ENCODE assay signal across 33 cellular contexts in the genomic region with DNA sequence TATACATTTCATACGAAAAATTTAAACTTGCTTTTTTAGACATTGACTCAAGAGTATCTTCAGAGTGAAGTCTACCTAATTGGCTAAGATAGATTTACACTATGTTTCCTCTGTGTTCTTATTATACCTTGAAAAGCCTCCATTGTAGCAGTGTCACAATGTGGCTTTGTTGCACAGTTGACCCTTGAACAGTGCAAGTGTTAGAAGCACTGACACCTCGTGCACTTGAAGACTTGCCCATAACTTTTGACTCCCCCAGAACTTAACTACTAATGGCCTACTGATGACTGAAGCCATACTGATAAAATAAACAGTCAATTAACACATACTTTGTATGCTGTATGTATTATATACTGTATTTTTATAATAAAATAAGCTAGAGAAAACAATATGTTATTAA.
"Had no signal": no experiment of that assay in that cellular context is flagged by ENCODE, and none has a peak within 500 bp of the region (broad histone marks: within the 10 kb centered on the region; RNA-seq: fewer than 3 reads in every experiment).

No MANE protein-coding gene starts in this region.

- ATAC-seq: activated naive CD8-positive, alpha-beta T cell treated with anti-CD3 and anti-CD28 coated beads, Interleukin-2, amount 50 U/mL, for 24 hours; activated T-cell treated with anti-CD3 and anti-CD28 coated beads, Interleukin-2, amount 50 U/mL, for 4 hours; PC-3; Right ventricle myocardium inferior had no signal

- H3K36me3 ChIP-seq: brain microvascular endothelial cell, Peyer's patch had no signal

- H3K9me3 ChIP-seq: Peyer's patch had no signal

- H3K27ac ChIP-seq: brain microvascular endothelial cell, Peyer's patch, RWPE1, VCaP had no signal

- H3K4me1 ChIP-seq: Peyer's patch had no signal

- H3K4me3 ChIP-seq: Peyer's patch had no signal

- DNase-seq: activated B cell treated with CpG ODN at 0.5 μM for 24 hours; activated CD4-positive, alpha-beta memory T cell treated with anti-CD3 and anti-CD28 coated beads for 36 hours; activated CD4-positive, alpha-beta T cell treated with anti-CD3 and anti-CD28 coated beads for 4 hours; activated CD4-positive, alpha-beta T cell treated with anti-CD3 and anti-CD28 coated beads, Interleukin-2, amount 50 U/mL, for 1 hour; activated CD4-positive, CD25-positive, alpha-beta regulatory T cell treated with anti-CD3 and anti-CD28 coated beads, Interleukin-2, amount 50 U/mL, for 72 hours; activated CD8-positive, alpha-beta memory T cell treated with anti-CD3 and anti-CD28 coated beads, Interleukin-2, amount 50 U/mL, for 4 hours; activated effector memory CD4-positive, alpha-beta T cell treated with Interleukin-2 at 50 U/mL for 16 hours; activated naive CD4-positive, alpha-beta T cell treated with anti-CD3 and anti-CD28 coated beads, Interleukin-2, amount 10 ng/mL, durations not matched to agents 7 days and 5 days; activated naive CD8-positive, alpha-beta T cell treated with anti-CD3 and anti-CD28 coated beads, Interleukin-2, amount 50 U/mL, for 24 hours; activated T-cell treated with anti-CD3 and anti-CD28 coated beads for 4 hours; activated T-cell treated with anti-CD3 and anti-CD28 coated beads, Interleukin-2, amount 50 U/mL, for 4 hours; anterior cingulate cortex; brain microvascular endothelial cell; central memory CD4-positive, alpha-beta T cell; KG1; MM.1S; NCI-H1105; NCI-H1417 treated with DMSO at 0.1 percent for 48 hours; NCI-H187 treated with DMSO at 0.1 percent for 48 hours; NCI-H2081; NCI-H2171 treated with DMSO at 0.1 percent for 48 hours; NCI-H226; NCI-H524 treated with DMSO at 0.1 percent for 48 hours; PC-3; Peyer's patch; SIG-M5; SW 1271; T-helper 1 cell; T-helper 2 cell; T-helper 9 cell had no signal

- H3K27me3 ChIP-seq: brain microvascular endothelial cell, Peyer's patch had no signal
